Comparison of ENCODE assay signal across 9 cellular contexts in genomic region chr22:17236597-17236996, GRCh38. TPM values are rescaled to one million over a fixed set of nuclear protein-coding genes. Genes with fewer than 3 reads are reported as not detected.
DNase-seq lines count a peak whose midpoint lies in the region; ATAC-seq and TF ChIP-seq lines count a peak whose summit lies in the region.
"Not testable (repeated sequence)": the region's sequence is repeated elsewhere in the genome, so short reads cannot be mapped to it uniquely, and the experiment has no call there.
"Had no signal": no experiment of that assay in that cellular context is flagged by ENCODE, and none has a peak within 500 bp of the region (broad histone marks: within the 10 kb centered on the region; RNA-seq: fewer than 3 reads in every experiment).

No MANE protein-coding gene starts in this region.

- H3K4me3 ChIP-seq in BLaER1 (peak overlapping the region; percentile 53), OCI-LY7 (ENCODE audit: low read depth, low read length, poor library complexity, severe bottlenecking) (peak overlapping the region; percentile 35)
- H3K4me3 ChIP-seq in HUES48 (ENCODE audit: low read depth, low read length): not testable (repeated sequence)
- peak overlapping the region; percentile 61 for H3K4me3 ChIP-seq in naive thymus-derived CD4-positive, alpha-beta T cell (ENCODE audit: low read length)

- not testable (repeated sequence) for H3K79me2 ChIP-seq in OCI-LY7 (ENCODE audit: insufficient read depth, low read depth, low read length)

- not testable (repeated sequence) for BruUV-seq in OCI-LY7 (replicated peaks; lab: Mats Ljungman, UMichigan)

- not testable (repeated sequence) for H3K36me3 Mint-ChIP-seq in activated CD4-positive, alpha-beta memory T cell treated with anti-CD3 and anti-CD28 coated beads for 36 hours; activated naive CD4-positive, alpha-beta T cell treated with anti-CD3 and anti-CD28 coated beads, Interleukin-2, amount 10 ng/mL, durations not matched to agents 7 days and 5 days; effector memory CD8-positive, alpha-beta T cell (ENCODE audit: insufficient read depth); naive thymus-derived CD4-positive, alpha-beta T cell; stimulated activated memory B cell treated with anti-CD40 and anti-IgM and Interleukin-4, amounts not matched to agents 10 μg/mL and 1 μg/mL and 100 μg/mL, for 72 hours

- peak overlapping the region; percentile 43 for H3K27ac Mint-ChIP-seq in activated CD4-positive, alpha-beta memory T cell treated with anti-CD3 and anti-CD28 coated beads for 36 hours
- H3K27ac Mint-ChIP-seq in activated naive CD4-positive, alpha-beta T cell treated with anti-CD3 and anti-CD28 coated beads, Interleukin-2, amount 10 ng/mL, durations not matched to agents 7 days and 5 days: peak overlapping the region; percentile 91
- peak overlapping the region; percentile 98 to 99 for H3K27ac Mint-ChIP-seq in effector memory CD8-positive, alpha-beta T cell
- peak overlapping the region; percentile 92 to 99 (median 97) for H3K27ac Mint-ChIP-seq in naive thymus-derived CD4-positive, alpha-beta T cell
- peak overlapping the region; percentile 88 for H3K27ac Mint-ChIP-seq in stimulated activated memory B cell treated with anti-CD40 and anti-IgM and Interleukin-4, amounts not matched to agents 10 μg/mL and 1 μg/mL and 100 μg/mL, for 72 hours

- H3K27me3 Mint-ChIP-seq in activated CD4-positive, alpha-beta memory T cell treated with anti-CD3 and anti-CD28 coated beads for 36 hours; activated naive CD4-positive, alpha-beta T cell treated with anti-CD3 and anti-CD28 coated beads, Interleukin-2, amount 10 ng/mL, durations not matched to agents 7 days and 5 days; effector memory CD8-positive, alpha-beta T cell; naive thymus-derived CD4-positive, alpha-beta T cell; stimulated activated memory B cell treated with anti-CD40 and anti-IgM and Interleukin-4, amounts not matched to agents 10 μg/mL and 1 μg/mL and 100 μg/mL, for 72 hours: not testable (repeated sequence)

- CTCF ChIA-PET in OCI-LY7 (lab: Charles Lee; ENCODE audit: unreplicated experiment); activated CD4-positive, alpha-beta memory T cell treated with anti-CD3 and anti-CD28 coated beads for 36 hours (lab: Charles Lee); activated naive CD4-positive, alpha-beta T cell treated with anti-CD3 and anti-CD28 coated beads, Interleukin-2, amount 10 ng/mL, durations not matched to agents 7 days and 5 days (lab: Charles Lee): not testable (repeated sequence)
- CTCF ChIA-PET in naive thymus-derived CD4-positive, alpha-beta T cell (lab: Charles Lee): interaction anchor here (1.1 kb wide), 1 partner anchor 143 kb away, joined by 3 read pairs; no protein-coding TSS in a partner anchor

- not testable (repeated sequence) for H3K36me3 ChIP-seq in BLaER1; HUES48 (ENCODE audit: control insufficient read depth, insufficient read depth, low read length); OCI-LY7 (ENCODE audit: insufficient read depth, low read length); naive thymus-derived CD4-positive, alpha-beta T cell (ENCODE audit: control insufficient read depth in 2 of 3, insufficient read depth in 3 of 3, low read length in 3 of 3)

- peak overlapping the region; percentile 36 for H3K4me3 Mint-ChIP-seq in activated CD4-positive, alpha-beta memory T cell treated with anti-CD3 and anti-CD28 coated beads for 36 hours
- H3K4me3 Mint-ChIP-seq in activated naive CD4-positive, alpha-beta T cell treated with anti-CD3 and anti-CD28 coated beads, Interleukin-2, amount 10 ng/mL, durations not matched to agents 7 days and 5 days: peak overlapping the region; percentile 66
- peak overlapping the region; percentile 85 to 94 for H3K4me3 Mint-ChIP-seq in effector memory CD8-positive, alpha-beta T cell
- peak overlapping the region; percentile 78 to 96 (median 91) for H3K4me3 Mint-ChIP-seq in naive thymus-derived CD4-positive, alpha-beta T cell
- peak overlapping the region; percentile 74 for H3K4me3 Mint-ChIP-seq in stimulated activated memory B cell treated with anti-CD40 and anti-IgM and Interleukin-4, amounts not matched to agents 10 μg/mL and 1 μg/mL and 100 μg/mL, for 72 hours

- not testable (repeated sequence) for H3K27me3 ChIP-seq in BLaER1; HUES48 (ENCODE audit: control insufficient read depth, insufficient read depth, low read length); naive thymus-derived CD4-positive, alpha-beta T cell (ENCODE audit: control insufficient read depth in 2 of 2, insufficient read depth in 2 of 2, low read length in 2 of 2)

- peak overlapping the region; percentile 62; the same call in 1 of the 2 replicates for H3K9ac ChIP-seq in BLaER1
- H3K9ac ChIP-seq in HUES48 (ENCODE audit: low read depth, low read length): not testable (repeated sequence)

- peaks cover 10% of the 10 kb centered on the region for H3K4me1 Mint-ChIP-seq in activated CD4-positive, alpha-beta memory T cell treated with anti-CD3 and anti-CD28 coated beads for 36 hours (ENCODE audit: low read depth)
- H3K4me1 Mint-ChIP-seq in activated naive CD4-positive, alpha-beta T cell treated with anti-CD3 and anti-CD28 coated beads, Interleukin-2, amount 10 ng/mL, durations not matched to agents 7 days and 5 days: peaks cover 24% of the 10 kb centered on the region
- H3K4me1 Mint-ChIP-seq in effector memory CD8-positive, alpha-beta T cell (ENCODE audit: low read depth in 2 of 2): peaks cover 10 to 12% of the 10 kb centered on the region in 2 donors
- peaks cover 8 to 24% (median 11%) of the 10 kb centered on the region in 7 donors for H3K4me1 Mint-ChIP-seq in naive thymus-derived CD4-positive, alpha-beta T cell
- peaks cover 24% of the 10 kb centered on the region for H3K4me1 Mint-ChIP-seq in stimulated activated memory B cell treated with anti-CD40 and anti-IgM and Interleukin-4, amounts not matched to agents 10 μg/mL and 1 μg/mL and 100 μg/mL, for 72 hours

- H3K27ac ChIP-seq in BLaER1 (peak overlapping the region; percentile 78), HUES48 (ENCODE audit: low read depth, low read length) (peak overlapping the region; percentile 97)
- H3K27ac ChIP-seq in OCI-LY7 (ENCODE audit: low read depth, low read length, poor library complexity, severe bottlenecking): not testable (repeated sequence)
- H3K27ac ChIP-seq in naive thymus-derived CD4-positive, alpha-beta T cell (ENCODE audit: low read depth, low read length): peak overlapping the region; percentile 73

- not testable (repeated sequence) for DNase-seq in OCI-LY7 (ENCODE audit: low spot score); activated CD4-positive, alpha-beta memory T cell treated with anti-CD3 and anti-CD28 coated beads for 36 hours; activated naive CD4-positive, alpha-beta T cell treated with anti-CD3 and anti-CD28 coated beads, Interleukin-2, amount 10 ng/mL, durations not matched to agents 7 days and 5 days; effector memory CD8-positive, alpha-beta T cell; naive thymus-derived CD4-positive, alpha-beta T cell

- ATAC-seq in effector memory CD8-positive, alpha-beta T cell (replicated peaks); naive thymus-derived CD4-positive, alpha-beta T cell; stimulated activated memory B cell treated with anti-CD40 and anti-IgM and Interleukin-4, amounts not matched to agents 10 μg/mL and 1 μg/mL and 100 μg/mL, for 72 hours: not testable (repeated sequence)

- not testable (repeated sequence) for TF ChIP-seq CTCF in OCI-LY7 (conservative IDR thresholded peaks at IDR 0.05; ENCODE audit: low read length)

- H2AFZ ChIP-seq in OCI-LY7 (ENCODE audit: low read length): peak overlapping the region; percentile 74

- H3K9me3 ChIP-seq in BLaER1; HUES48 (ENCODE audit: control insufficient read depth, insufficient read depth, low read length); OCI-LY7 (ENCODE audit: low read length); naive thymus-derived CD4-positive, alpha-beta T cell (ENCODE audit: control insufficient read depth in 2 of 3, low read length in 3 of 3): not testable (repeated sequence)

- H3K9me3 Mint-ChIP-seq in activated CD4-positive, alpha-beta memory T cell treated with anti-CD3 and anti-CD28 coated beads for 36 hours; activated naive CD4-positive, alpha-beta T cell treated with anti-CD3 and anti-CD28 coated beads, Interleukin-2, amount 10 ng/mL, durations not matched to agents 7 days and 5 days; effector memory CD8-positive, alpha-beta T cell; naive thymus-derived CD4-positive, alpha-beta T cell; stimulated activated memory B cell treated with anti-CD40 and anti-IgM and Interleukin-4, amounts not matched to agents 10 μg/mL and 1 μg/mL and 100 μg/mL, for 72 hours: not testable (repeated sequence)

- intact Hi-C loops in OCI-LY7 (cut with micrococcal nuclease; ENCODE audit: unreplicated experiment); activated CD4-positive, alpha-beta memory T cell treated with anti-CD3 and anti-CD28 coated beads for 36 hours (cut with micrococcal nuclease): not testable (repeated sequence)
- intact Hi-C loops in naive thymus-derived CD4-positive, alpha-beta T cell (cut with micrococcal nuclease): loop anchor here in 1 of 2 donors (2.0 to 5.0 kb wide), 3 partner anchors 22 to 66 kb away; no protein-coding TSS in a partner anchor

- H3K4me1 ChIP-seq in BLaER1: peaks cover 37% of the 10 kb centered on the region
- H3K4me1 ChIP-seq in HUES48 (ENCODE audit: control insufficient read depth, insufficient read depth, low read length): peaks cover 38% of the 10 kb centered on the region
- H3K4me1 ChIP-seq in OCI-LY7 (ENCODE audit: insufficient read depth, low read length, poor library complexity, severe bottlenecking): peaks cover 17% of the 10 kb centered on the region
- H3K4me1 ChIP-seq in naive thymus-derived CD4-positive, alpha-beta T cell (ENCODE audit: control insufficient read depth in 2 of 2, insufficient read depth in 2 of 2, low read length in 2 of 2): peaks cover 0 to 12% of the 10 kb centered on the region in 2 donors

- POLR2A ChIA-PET in OCI-LY7 (lab: Charles Lee): interaction anchor here (0.6 to 1.4 kb wide), 8 partner anchors 10 to 247 kb away, joined by 3 to 6 read pairs (median 3); no protein-coding TSS in a partner anchor
- POLR2A ChIA-PET in activated CD4-positive, alpha-beta memory T cell treated with anti-CD3 and anti-CD28 coated beads for 36 hours (lab: Charles Lee): interaction anchor here (0.6 kb wide), 1 partner anchor 867 kb away, joined by 3 read pairs; no protein-coding TSS in a partner anchor
- POLR2A ChIA-PET in naive thymus-derived CD4-positive, alpha-beta T cell (lab: Charles Lee): interaction anchor here (0.5 to 2.2 kb wide), 7 partner anchors 8 to 28 kb away, joined by 3 to 6 read pairs (median 4); partner anchors contain the start of gene ADA2

- not testable (repeated sequence) for H4K20me1 ChIP-seq in BLaER1; OCI-LY7 (ENCODE audit: insufficient read depth, low read length)

- H3K4me2 ChIP-seq in BLaER1: peak overlapping the region; percentile 94
- H3K4me2 ChIP-seq in OCI-LY7 (ENCODE audit: low read length): peak overlapping the region; percentile 48

- not testable (repeated sequence) for H3K9me2 ChIP-seq in OCI-LY7 (ENCODE audit: insufficient read depth, low read length)

RNA-seq across cellular contexts. Expression of gene ADA2, which starts 17.4 kb away (rescaled TPM):
- 16.5 and 19.6 TPM in 2 replicates for total RNA-seq in OCI-LY7 (2014; rRNA removed; shearing (Covaris generic))
- total RNA-seq in OCI-LY7 (2022): 42.8 and 49.5 TPM in 2 replicates
- 1 to 10 TPM; 1.5 to 2.2 TPM for total RNA-seq in activated CD4-positive, alpha-beta memory T cell treated with anti-CD3 and anti-CD28 coated beads for 36 hours
- total RNA-seq in naive thymus-derived CD4-positive, alpha-beta T cell: 100 to 1,000 TPM in 4 of 5 experiments, 10 to 100 TPM in 1; 96.6 to 197 (median 144) TPM
- 100 to 1,000 TPM in 1 of 2 donors, 10 to 100 TPM in 1; 94.8 to 105 TPM for polyA plus RNA-seq in naive thymus-derived CD4-positive, alpha-beta T cell
- polyA plus RNA-seq: keratinocyte had no signal

Comparison
In these comparisons a context has a peak if more than half of its experiments do, and no peak if none do; other contexts are left out.
1. H3K27ac Mint-ChIP-seq: peak in every context shown above with its lines; median percentile 98 in effector memory CD8-positive, alpha-beta T cell; 97 in naive thymus-derived CD4-positive, alpha-beta T cell; 91 in activated naive CD4-positive, alpha-beta T cell treated with anti-CD3 and anti-CD28 coated beads, Interleukin-2, amount 10 ng/mL, durations not matched to agents 7 days and 5 days; 88 in stimulated activated memory B cell treated with anti-CD40 and anti-IgM and Interleukin-4, amounts not matched to agents 10 μg/mL and 1 μg/mL and 100 μg/mL, for 72 hours; 43 in activated CD4-positive, alpha-beta memory T cell treated with anti-CD3 and anti-CD28 coated beads for 36 hours.
2. H3K4me3 Mint-ChIP-seq: peak in every context shown above with its lines; median percentile 91 in naive thymus-derived CD4-positive, alpha-beta T cell; 90 in effector memory CD8-positive, alpha-beta T cell; 74 in stimulated activated memory B cell treated with anti-CD40 and anti-IgM and Interleukin-4, amounts not matched to agents 10 μg/mL and 1 μg/mL and 100 μg/mL, for 72 hours; 66 in activated naive CD4-positive, alpha-beta T cell treated with anti-CD3 and anti-CD28 coated beads, Interleukin-2, amount 10 ng/mL, durations not matched to agents 7 days and 5 days; 36 in activated CD4-positive, alpha-beta memory T cell treated with anti-CD3 and anti-CD28 coated beads for 36 hours.
3. RNA of gene ADA2, which starts 17.4 kb away (total RNA-seq): 96.6 to 197 TPM in naive thymus-derived CD4-positive, alpha-beta T cell and 16.5 to 49.5 TPM in OCI-LY7; 1.5 to 2.2 TPM in activated CD4-positive, alpha-beta memory T cell treated with anti-CD3 and anti-CD28 coated beads for 36 hours; every median in the first group is over 4 times any median in the second.